ENCODE assay signal across 8 cellular contexts in the genomic region with DNA sequence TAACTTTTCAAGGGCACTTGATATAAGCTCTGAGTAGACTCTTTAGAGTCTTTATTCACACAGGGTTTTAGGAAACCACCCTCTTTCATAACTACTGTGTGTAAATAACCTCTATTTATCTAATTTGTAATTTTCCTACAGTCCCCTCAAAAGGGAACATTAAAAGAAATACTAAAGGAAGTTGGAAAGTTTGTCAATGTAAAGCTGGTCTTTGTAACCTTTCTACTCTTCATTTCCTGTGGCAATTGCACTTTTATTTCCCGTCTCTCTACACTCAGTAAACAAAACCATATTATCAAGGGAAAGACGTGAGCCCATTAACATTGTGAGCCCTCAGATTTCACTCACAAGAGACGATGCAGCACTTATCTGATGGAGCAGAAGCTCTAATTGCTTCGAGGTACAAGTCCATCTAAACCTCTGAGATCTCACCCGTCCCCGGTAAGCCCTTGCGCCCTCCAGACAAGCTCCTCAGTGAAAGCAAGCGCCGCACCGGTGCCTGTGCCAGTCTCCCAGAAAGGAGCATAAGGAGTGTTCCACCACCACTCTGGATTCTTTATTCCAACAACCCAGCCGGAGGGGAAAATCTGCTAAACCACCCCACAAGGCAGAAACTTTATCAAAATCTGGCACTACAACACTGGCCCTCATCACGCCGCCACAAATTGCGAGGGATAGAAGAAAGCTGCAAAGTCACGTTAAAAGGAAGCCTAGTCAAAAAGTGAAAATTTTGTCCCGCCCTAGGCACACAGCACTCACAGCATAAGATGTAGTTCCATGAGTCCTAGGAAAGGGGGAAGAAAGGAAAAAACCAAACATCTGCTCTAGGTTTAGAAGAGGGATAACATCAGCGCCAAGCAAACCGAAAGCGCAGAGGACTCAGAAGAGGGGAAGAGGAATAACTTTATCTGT. TPM values are rescaled to one million over a fixed set of nuclear protein-coding genes. Genes with fewer than 3 reads are reported as not detected.
DNase-seq lines count a peak whose midpoint lies in the region; ATAC-seq and TF ChIP-seq lines count a peak whose summit lies in the region.

No MANE protein-coding gene starts in this region.

- H3K27me3 ChIP-seq in heart left ventricle = peaks cover 40 to 100% (median 76%) of the 10 kb centered on the region in 9 donors

- intact Hi-C loops in heart left ventricle (cut with DNase I) (no loop called here), Right ventricle myocardium inferior (cut with DNase I) (no loop called here)

- WGBS in heart left ventricle, 4 donors = 2 to 6% (median 4%) methylated on average over 18 to 19 of the region's 19 CpGs

- H3K4me1 ChIP-seq in heart left ventricle = peaks cover 5 to 32% (median 22%) of the 10 kb centered on the region in 12 donors

- peak overlapping the region; percentile 48 for H3K9ac ChIP-seq in SK-N-MC (ENCODE audit: insufficient read length)

- TF ChIP-seq CTCF in heart left ventricle (IDR thresholded peaks at IDR 0.05) (no peak), fibroblast of villous mesenchyme (IDR thresholded peaks at IDR 0.05; ENCODE audit: insufficient read depth, low read depth, low read length) (no peak)

- H3K27ac ChIP-seq in heart left ventricle (peak overlapping the region in 2 of 12 donors; percentile 17 to 70), SK-N-MC (no peak overlapping the region)

- DNase-seq in heart left ventricle = no peak
- DNase-seq in Right ventricle myocardium inferior (ENCODE audit: missing footprints) = no peak
- no peak for DNase-seq in SK-N-MC (ENCODE audit: low read depth, low spot score)
- DNase-seq in fibroblast of villous mesenchyme (ENCODE audit: low read depth) = no peak
- DNase-seq in renal cortical epithelial cell (ENCODE audit: low read depth) = peak; percentile 28
- no peak for DNase-seq in mesenteric fat pad (ENCODE audit: low spot score)
- DNase-seq in NOMO-1 treated with dmso at 0.1 percent for 144 hours (lab: John Stamatoyannopoulos, UW; ENCODE audit: unreplicated experiment) = no peak

- no peak for TF ChIP-seq POLR2A in heart left ventricle (IDR thresholded peaks at IDR 0.05)

- H3K36me3 ChIP-seq in heart left ventricle (no peaks in the 10 kb centered on the region), SK-N-MC (ENCODE audit: insufficient read depth, low read length) (no peaks in the 10 kb centered on the region)

- peak in 2 of 4 donors; percentile 18 to 38 for ATAC-seq in heart left ventricle
- no peak for ATAC-seq in Right ventricle myocardium inferior
- no peak for ATAC-seq in HG03139 (IDR thresholded peaks at IDR 0.05; ENCODE audit: unreplicated experiment)

- H3K9me3 ChIP-seq in heart left ventricle (no peaks in the 10 kb centered on the region), SK-N-MC (ENCODE audit: low read depth, low read length) (no peaks in the 10 kb centered on the region)

- H3K4me3 ChIP-seq in heart left ventricle (peak overlapping the region; percentile 35 to 73 (median 56)), SK-N-MC (peak overlapping the region; percentile 89), fibroblast of villous mesenchyme (ENCODE audit: low read depth, low read length) (peak overlapping the region; percentile 65)

RNA-seq across cellular contexts. Expression of gene HOXD1, which starts 0.9 kb away (rescaled TPM):
- total RNA-seq in heart left ventricle (under 1 TPM in 4 of 9 donors, not detected in 5; 0.16 to 0.51 (median 0.24) TPM), Right ventricle myocardium inferior (not detected), fibroblast of villous mesenchyme (under 0.01 and 0.32 TPM in 2 replicates), renal cortical epithelial cell (4.2 and 15.7 TPM in 2 replicates), mesenteric fat pad (1.1 TPM)
- under 1 TPM in 1 of 2 donors, not detected in 1; 0.08 TPM for polyA plus RNA-seq in heart left ventricle

RNA-seq across cellular contexts. Expression of gene HOXD3, which starts 30.5 kb away (rescaled TPM):
- total RNA-seq in heart left ventricle = 1 to 10 TPM in 2 of 9 donors, under 1 TPM in 7; 0.35 to 1.4 (median 0.56) TPM
- under 1 TPM; 0.04 to 0.30 TPM for polyA plus RNA-seq in heart left ventricle
- 0.30 TPM for total RNA-seq in Right ventricle myocardium inferior
- 14.5 and 21.6 TPM in 2 replicates for total RNA-seq in fibroblast of villous mesenchyme
- total RNA-seq in renal cortical epithelial cell = 2.3 and 26.9 TPM in 2 replicates
- total RNA-seq in mesenteric fat pad = 5.3 TPM

RNA-seq across cellular contexts. Expression of gene HOXD4, which starts 36.2 kb away (rescaled TPM):
- total RNA-seq in heart left ventricle (under 1 TPM in 7 of 9 donors, not detected in 2; 0.17 to 0.96 (median 0.42) TPM), Right ventricle myocardium inferior (not detected), fibroblast of villous mesenchyme (5.5 and 7.8 TPM in 2 replicates), renal cortical epithelial cell (6.6 and 23.2 TPM in 2 replicates), mesenteric fat pad (4.1 TPM)
- polyA plus RNA-seq in heart left ventricle = under 1 TPM; 0.10 to 0.19 TPM

RNA-seq across cellular contexts. Expression of gene HOXD8, which starts 58.1 kb away (rescaled TPM):
- total RNA-seq in heart left ventricle = 1 to 10 TPM in 3 of 9 donors, under 1 TPM in 6; 0.37 to 1.8 (median 0.59) TPM
- polyA plus RNA-seq in heart left ventricle = under 1 TPM; 0.21 to 0.42 TPM
- total RNA-seq in Right ventricle myocardium inferior = 0.16 TPM
- total RNA-seq in fibroblast of villous mesenchyme = 11.9 and 15.5 TPM in 2 replicates
- total RNA-seq in renal cortical epithelial cell = 13.4 and 41.9 TPM in 2 replicates
- total RNA-seq in mesenteric fat pad = 13.3 TPM
